Comparison of ENCODE assay signal across 9 cellular contexts in genomic region chr5:132471006-132471907, GRCh38. TPM values are rescaled to one million over a fixed set of nuclear protein-coding genes. Genes with fewer than 3 reads are reported as not detected.
DNase-seq lines count a peak whose midpoint lies in the region; ATAC-seq, FAIRE-seq and TF ChIP-seq lines count a peak whose summit lies in the region.
"Had no signal": no experiment of that assay in that cellular context is flagged by ENCODE, and none has a peak within 500 bp of the region (broad histone marks: within the 10 kb centered on the region; RNA-seq: fewer than 3 reads in every experiment).

No MANE protein-coding gene starts in this region.

- H3K9me3 ChIP-seq in DND-41 (ENCODE audit: insufficient read depth, low read length, severe bottlenecking) (no peaks in the 10 kb centered on the region), GM12878 (replicated peaks; ENCODE audit: control insufficient read depth, insufficient read depth, low read length) (no peaks in the 10 kb centered on the region), small intestine (ENCODE audit: control insufficient read depth, low read depth) (no peaks in the 10 kb centered on the region)

- no peak overlapping the region for H3K4me2 ChIP-seq in DND-41 (ENCODE audit: insufficient read depth, low read length)
- no peak overlapping the region for H3K4me2 ChIP-seq in GM12878 (ENCODE audit: control insufficient read depth, insufficient read depth)

- in situ Hi-C loops in GM12878 (cut with MboI) = loop anchor here (5.0 kb wide), 1 partner anchor 49 kb away; no protein-coding TSS in a partner anchor

- TF ChIP-seq POLR2A in GM12878 (IDR thresholded peaks at IDR 0.05; ENCODE audit: low read depth, low read length) = no peak

- SMC1A ChIA-PET in GM12878 (lab: Charles Lee; ENCODE audit: uncharacterized antibody, unreplicated experiment) = interaction anchor here (0.6 to 15.9 kb wide), 13 partner anchors 10 to 102 kb away, joined by 3 to 300 read pairs (median 6); no protein-coding TSS in a partner anchor

- intact Hi-C loops in GM12878 (cut with micrococcal nuclease; ENCODE audit: unreplicated experiment) = no loop called here

- H2AFZ ChIP-seq in DND-41 (ENCODE audit: low read depth, low read length) (no peak overlapping the region), GM12878 (ENCODE audit: control insufficient read depth, low read depth, low read length) (no peak overlapping the region)

- no peak overlapping the region for H3K9ac ChIP-seq in DND-41 (ENCODE audit: low read depth, low read length)
- no peak overlapping the region for H3K9ac ChIP-seq in GM12878 (ENCODE audit: control insufficient read depth, insufficient read depth, low read length)

- TF ChIP-seq CTCF in DND-41 (IDR thresholded peaks at IDR 0.05; ENCODE audit: borderline replicate concordance, extremely low read depth, low read length, poor library complexity, severe bottlenecking) (no peak), GM12878 (IDR thresholded peaks at IDR 0.05 in 2 of 3, conservative IDR thresholded peaks at IDR 0.05 in 1 of 3; ENCODE audit: control insufficient read depth in 2 of 3, extremely low read depth in 1 of 3, insufficient read depth in 1 of 3, low read depth in 3 of 3, low read length in 3 of 3) (no peak), GM20000 (IDR thresholded peaks at IDR 0.05; ENCODE audit: extremely low read depth, missing control alignments) (no peak)

- FAIRE-seq in GM12878 (lab: Jason Lieb, UNC) (no peak), small intestine (lab: Jason Lieb, UNC) (no peak)

- H3K36me3 ChIP-seq in DND-41 (ENCODE audit: insufficient read depth, low read length) (peaks cover 82% of the 10 kb centered on the region), GM12878 (ENCODE audit: control insufficient read depth in 2 of 2, insufficient read depth in 2 of 2, low read length in 1 of 2) (peaks cover 0 to 6% of the 10 kb centered on the region in 2 experiments), small intestine (ENCODE audit: control insufficient read depth in 2 of 2, insufficient read depth in 2 of 2, low read length in 2 of 2) (no peaks in the 10 kb centered on the region)

- no peak for TF ChIP-seq EP300 in GM12878 (IDR thresholded peaks at IDR 0.05; ENCODE audit: borderline replicate concordance in 1 of 2, control insufficient read depth in 1 of 2, low read depth in 2 of 2, low read length in 2 of 2)

- H3K4me3 ChIP-seq in DND-41 (ENCODE audit: low read depth in 1 of 2, low read length in 2 of 2) (no peak overlapping the region), GM12878 (no peak overlapping the region), small intestine (ENCODE audit: low read depth in 1 of 2, low read length in 2 of 2) (no peak overlapping the region)

- DNase-seq in DND-41 (no peak), NCI-H2196 treated with DMSO at 0.1 percent for 48 hours (lab: John Stamatoyannopoulos, UW; ENCODE audit: unreplicated experiment) (peak; percentile 22), GM12878 (ENCODE audit: low read depth, low spot score) (no peak), small intestine (peak; percentile 83), GM20000 (ENCODE audit: low spot score) (no peak), DMS53 (lab: John Stamatoyannopoulos, UW) (no peak)
- DNase-seq: cerebellar nuclear complex had no signal

- H3K4me1 ChIP-seq in DND-41 (ENCODE audit: insufficient read depth, low read length) (peaks cover 60% of the 10 kb centered on the region), GM12878 (ENCODE audit: control insufficient read depth, insufficient read depth, low read length) (peaks cover 48% of the 10 kb centered on the region), small intestine (ENCODE audit: control insufficient read depth in 2 of 2, insufficient read depth in 1 of 2, low read depth in 1 of 2, low read length in 1 of 2) (peaks cover 24 to 43% of the 10 kb centered on the region in 2 donors)

- H3K79me2 ChIP-seq in DND-41 (ENCODE audit: insufficient read depth, low read length) = peaks cover 91% of the 10 kb centered on the region
- peaks cover 4% of the 10 kb centered on the region for H3K79me2 ChIP-seq in GM12878 (ENCODE audit: control insufficient read depth, insufficient read depth, low read length)

- no TSS peak for BruUV-seq in GM12878 (replicated peaks; lab: Mats Ljungman, UMichigan)

- RAD21 ChIA-PET in GM12878 (lab: Charles Lee; ENCODE audit: unreplicated experiment) = interaction anchor here (0.9 to 2.7 kb wide), 5 partner anchors 9 to 85 kb away, joined by 3 to 6 read pairs (median 5); no protein-coding TSS in a partner anchor

- POLR2A ChIA-PET in GM12878 (lab: Charles Lee) = interaction anchor here (0.9 to 16.7 kb wide), 8 partner anchors 9 to 45 kb away, joined by 3 to 178 read pairs (median 4); partner anchors contain the start of gene IRF1

- CTCF ChIA-PET in GM12878 (lab: Yijun Ruan, JAX) = interaction anchor here (0.7 to 12.8 kb wide), 11 partner anchors 12 to 85 kb away, joined by 3 to 139 read pairs (median 6); partner anchors contain the start of gene IRF1

- 99% methylated on average over 7 of the region's 7 CpGs for WGBS in GM12878 (ENCODE audit: insufficient coverage, insufficient replicate concordance, low lambda C conversion rate, missing lambda C conversion rate)
- WGBS in small intestine, 3 donors = 38 to 75% (median 60%) methylated on average over 7 of the region's 7 CpGs

- H4K20me1 ChIP-seq in DND-41 (ENCODE audit: insufficient read depth, low read length) (0 out of 2 replicates have a peak, but pooled peaks cover 6% of the 10 kb centered on the region), GM12878 (ENCODE audit: control insufficient read depth, insufficient read depth) (no peaks in the 10 kb centered on the region)

- TF ChIP-seq RAD21 in GM12878 (IDR thresholded peaks at IDR 0.05; ENCODE audit: insufficient read depth, low read depth, low read length) = no peak

- H3K27me3 ChIP-seq in DND-41 (ENCODE audit: insufficient read depth, low read length, poor library complexity) (no peaks in the 10 kb centered on the region), GM12878 (replicated peaks in 1 of 2; ENCODE audit: control insufficient read depth in 2 of 2, insufficient read depth in 2 of 2, low read length in 1 of 2) (no peaks in the 10 kb centered on the region), small intestine (ENCODE audit: control insufficient read depth in 2 of 2, insufficient read depth in 2 of 2, low read length in 2 of 2) (no peaks in the 10 kb centered on the region)

- ATAC-seq in DND-41 (ENCODE audit: insufficient read depth, low read depth) (no peak), GM12878 (no peak), GM19397 (IDR thresholded peaks at IDR 0.05; ENCODE audit: unreplicated experiment) (no peak)
- ATAC-seq: left colon had no signal

- H3K27ac ChIP-seq in DND-41 (ENCODE audit: low read length) (peak overlapping the region; percentile 75), GM12878 (ENCODE audit: control insufficient read depth, insufficient read depth) (peak overlapping the region; percentile 13; the same call in 1 of the 2 replicates), small intestine (ENCODE audit: low read depth in 1 of 2, low read length in 1 of 2) (peak overlapping the region; percentile 43 to 50)

TF ChIP-seq in GM12878, 131 proteins besides CTCF, POLR2A, EP300 and RAD21:
- TF ChIP-seq POLR2AphosphoS5 (IDR thresholded peaks at IDR 0.05; ENCODE audit: low read length) = no peak
- TF ChIP-seq CBX5 (IDR thresholded peaks at IDR 0.05; ENCODE audit: low read depth) = no peak
- no peak for TF ChIP-seq ZNF207 (IDR thresholded peaks at IDR 0.05; ENCODE audit: borderline replicate concordance)
- no peak for TF ChIP-seq IRF3 (IDR thresholded peaks at IDR 0.05)
- no peak for TF ChIP-seq PAX5 (IDR thresholded peaks at IDR 0.05; ENCODE audit: borderline replicate concordance, low read depth, low read length)
- TF ChIP-seq RCOR1 (conservative IDR thresholded peaks at IDR 0.05; ENCODE audit: low read depth, low read length) = no peak
- no peak for TF ChIP-seq TCF3 (IDR thresholded peaks at IDR 0.05; ENCODE audit: borderline replicate concordance, insufficient read depth, low read depth, low read length)
- TF ChIP-seq SMARCA5 (IDR thresholded peaks at IDR 0.05) = 0 out of 2 replicates have a peak, but pooled peaks have one; percentile 28
TF ChIP-seq in GM12878: peak in this region for 1.

RNA-seq across cellular contexts. Expression of gene IRF1, which starts 19.3 kb away (rescaled TPM):
- total RNA-seq in GM12878 (2013; cell fraction: nucleolus; rRNA removed) = 216 and 219 TPM in 2 replicates
- total RNA-seq in GM12878 (2014; rRNA removed) (29.9 and 30.5 TPM in 2 replicates), GM12878 (2014; rRNA removed; fragmentation: Illumina TruSeq; extraction: Trizol) (41.9 and 45.3 TPM in 2 replicates), GM12878 (2021) (68.0 and 74.1 TPM in 2 replicates)
- polyA plus RNA-seq in GM12878 (2011; ENCODE audit: low read depth) = 19.0 TPM
- polyA plus RNA-seq in GM12878 (2011; rRNA removed) (37.5 and 50.7 TPM in 2 replicates), GM12878 (2014; fragmentation: Illumina TruSeq; extraction: Trizol) (45.9 and 48.6 TPM in 2 replicates), GM12878 (2014; fragmentation: Nextera tagmentation; extraction: Ambion mirVana) (10 to 100 TPM in 1 of 2 experiments, 1 to 10 TPM in 1; 6.9 to 14.0 TPM), GM12878 (2014; rRNA removed) (55.9 and 56.1 TPM in 2 replicates), GM12878 (2016; fragmentation: Nextera tagmentation; extraction: Ambion mirVana) (10 to 100 TPM; 62.1 to 65.0 TPM), small intestine (10 to 100 TPM; 51.7 to 64.1 (median 54.0) TPM)
- 60.7 and 77.3 TPM in 2 replicates for polyA plus RNA-seq in GM12878 (2011; cell fraction: cytosol; rRNA removed)
- polyA plus RNA-seq in GM12878 (2011; cell fraction: nucleus; rRNA removed) = 156 and 160 TPM in 2 replicates
- polyA plus RNA-seq in GM12878 (2012) = 32.8 and 47.6 TPM in 2 replicates
- polyA minus RNA-seq in GM12878 (2011; rRNA and poly(A)+ RNA removed) = 171 and 202 TPM in 2 replicates
- 47.0 and 51.0 TPM in 2 replicates for polyA minus RNA-seq in GM12878 (2011; cell fraction: cytosol; rRNA and poly(A)+ RNA removed)
- 234 and 331 TPM in 2 replicates for polyA minus RNA-seq in GM12878 (2011; cell fraction: nucleus; rRNA and poly(A)+ RNA removed)

Comparison
In these comparisons a context has a peak if more than half of its experiments do, and no peak if none do; other contexts are left out.
1. DNase-seq: peak in NCI-H2196 treated with DMSO at 0.1 percent for 48 hours (single experiment) and small intestine (single experiment); none in DND-41 (single experiment), GM12878 (single experiment), GM20000 (single experiment) and DMS53 (single experiment).
2. H3K27ac ChIP-seq: peak in every context shown above with its lines; median percentile 75 in DND-41; 46 in small intestine; 13 in GM12878.